ENCODE assay signal across 8 cellular contexts in the genomic region with DNA sequence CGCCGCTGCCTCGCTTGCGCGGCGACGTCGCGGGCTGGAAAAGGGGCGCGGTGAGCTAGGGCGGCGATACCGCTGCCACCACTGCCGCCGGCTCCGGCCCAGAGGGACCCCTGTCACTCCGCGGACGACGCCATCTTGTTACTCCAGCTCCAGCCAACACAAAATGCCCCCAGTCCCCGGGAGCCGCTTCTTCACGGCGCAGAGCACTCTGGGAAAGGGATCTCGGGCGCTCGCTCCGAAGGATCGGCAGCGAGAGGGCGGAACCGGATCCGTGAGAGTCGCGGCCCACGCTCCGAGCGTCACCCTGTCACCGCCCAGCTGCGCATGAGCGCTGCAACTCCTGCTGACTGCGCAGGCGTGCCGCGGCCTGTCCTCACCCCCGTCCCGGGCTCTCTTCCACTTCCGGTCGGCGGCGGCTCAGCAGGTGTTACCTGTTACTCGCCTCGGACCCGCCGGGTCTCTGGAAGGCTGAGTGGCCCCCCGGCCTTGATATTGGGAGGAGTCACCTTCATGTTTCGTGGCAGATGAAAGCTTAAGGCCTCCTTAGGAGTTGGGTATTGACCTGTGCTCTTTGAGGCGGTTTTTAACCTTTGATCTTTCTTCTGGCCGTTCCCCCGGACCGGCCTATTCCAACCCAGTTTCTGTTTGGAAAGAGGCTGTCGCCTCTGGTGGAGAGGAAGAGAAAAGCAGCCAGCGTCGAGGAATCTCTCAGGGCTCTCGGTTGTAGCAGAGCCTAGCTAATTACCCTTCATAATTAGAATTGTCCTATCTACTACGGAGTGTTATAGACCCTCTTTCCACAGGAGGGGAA. TPM values are rescaled to one million over a fixed set of nuclear protein-coding genes. Genes with fewer than 3 reads are reported as not detected.
DNase-seq lines count a peak whose midpoint lies in the region; ATAC-seq and TF ChIP-seq lines count a peak whose summit lies in the region.

Gene CSNK1A1 (minus strand): TSS at position 213 of the 811 bp plus-strand sequence. CDS start 475 bp downstream, outside the sequence.

- TF ChIP-seq EP300 in tibial nerve (IDR thresholded peaks at IDR 0.05), result peak; percentile 92 to 99

- H3K27ac Mint-ChIP-seq in activated naive CD8-positive, alpha-beta T cell treated with anti-CD3 and anti-CD28 coated beads, Interleukin-2, amount 50 U/mL, for 24 hours, result peak within 1 kb of the TSS; percentile 99

- H3K4me1 ChIP-seq in parathyroid adenoma (peaks cover 2% of the 10 kb centered on the region), tibial nerve (peaks cover 0 to 40% (median 26%) of the 10 kb centered on the region in 4 donors)

- H3K27me3 ChIP-seq in parathyroid adenoma (ENCODE audit: control insufficient read depth, insufficient read depth, low read length), result no peaks in the 10 kb centered on the region
- no peaks in the 10 kb centered on the region for H3K27me3 ChIP-seq in tibial nerve

- ATAC-seq in HG02798 (IDR thresholded peaks at IDR 0.05; ENCODE audit: poor library complexity, unreplicated experiment) (peak; percentile 94), Right ventricle myocardium superior (ENCODE audit: poor library complexity) (peak; percentile 97)
- peak; percentile 91 for ATAC-seq in activated naive CD8-positive, alpha-beta T cell treated with anti-CD3 and anti-CD28 coated beads, Interleukin-2, amount 50 U/mL, for 24 hours

- H3K27me3 Mint-ChIP-seq in activated naive CD8-positive, alpha-beta T cell treated with anti-CD3 and anti-CD28 coated beads, Interleukin-2, amount 50 U/mL, for 24 hours, result no peaks in the 10 kb centered on the region

- 0 to 1% methylated on average over 49 to 51 of the region's 67 CpGs for WGBS in tibial nerve, 2 donors

- intact Hi-C loops in Right ventricle myocardium superior (cut with DNase I), result loop anchor here (2.0 kb wide), 1 partner anchor 109 kb away; no protein-coding TSS in a partner anchor

- peak; percentile 76 to 92 for TF ChIP-seq POLR2A in tibial nerve (IDR thresholded peaks at IDR 0.05)

- H3K4me3 ChIP-seq in GM12875 (ENCODE audit: low read depth, low read length) (peak within 1 kb of the TSS; percentile 98), parathyroid adenoma (ENCODE audit: low read depth, low read length) (peak within 1 kb of the TSS; percentile 95), tibial nerve (peak within 1 kb of the TSS; percentile 77 to 97 (median 79))

- DNase-seq in NCI-H1417 treated with DMSO at 0.1 percent for 48 hours (lab: John Stamatoyannopoulos, UW), result peak; percentile 73
- DNase-seq in SW480 (ENCODE audit: low spot score), result peak; percentile 99
- DNase-seq in activated naive CD8-positive, alpha-beta T cell treated with anti-CD3 and anti-CD28 coated beads, Interleukin-2, amount 50 U/mL, for 24 hours, result peak; percentile 100
- DNase-seq in Right ventricle myocardium superior, result peak; percentile 99
- peak; percentile 93 to 95 for DNase-seq in tibial nerve (ENCODE audit: low spot score in 2 of 2)

- H3K36me3 Mint-ChIP-seq in activated naive CD8-positive, alpha-beta T cell treated with anti-CD3 and anti-CD28 coated beads, Interleukin-2, amount 50 U/mL, for 24 hours (ENCODE audit: low read depth), result peaks cover 38% of the 10 kb centered on the region

- H3K9me3 ChIP-seq in parathyroid adenoma (ENCODE audit: control insufficient read depth, low read length) (no peaks in the 10 kb centered on the region), tibial nerve (no peaks in the 10 kb centered on the region)

- H3K4me3 Mint-ChIP-seq in activated naive CD8-positive, alpha-beta T cell treated with anti-CD3 and anti-CD28 coated beads, Interleukin-2, amount 50 U/mL, for 24 hours, result peak within 1 kb of the TSS; percentile 99

- H3K79me2 ChIP-seq in parathyroid adenoma, result peaks cover 38% of the 10 kb centered on the region

- peak within 1 kb of the TSS; percentile 100 for H3K4me2 ChIP-seq in parathyroid adenoma (ENCODE audit: low read length)

- peak within 1 kb of the TSS; percentile 72 for H2AFZ ChIP-seq in parathyroid adenoma

- peaks cover 40% of the 10 kb centered on the region for H3K4me1 Mint-ChIP-seq in activated naive CD8-positive, alpha-beta T cell treated with anti-CD3 and anti-CD28 coated beads, Interleukin-2, amount 50 U/mL, for 24 hours

- TF ChIP-seq CTCF in GM12875 (IDR thresholded peaks at IDR 0.05; ENCODE audit: borderline replicate concordance, insufficient read depth, low read depth, low read length) (peak; percentile 75), parathyroid adenoma (IDR thresholded peaks at IDR 0.05) (peak; percentile 80), tibial nerve (IDR thresholded peaks at IDR 0.05) (peak; percentile 72 to 91 (median 90))

- H3K9me3 Mint-ChIP-seq in activated naive CD8-positive, alpha-beta T cell treated with anti-CD3 and anti-CD28 coated beads, Interleukin-2, amount 50 U/mL, for 24 hours, result no peaks in the 10 kb centered on the region

- H3K9ac ChIP-seq in parathyroid adenoma, result peak within 1 kb of the TSS; percentile 99

- no peaks in the 10 kb centered on the region for H3K36me3 ChIP-seq in parathyroid adenoma (ENCODE audit: control insufficient read depth, insufficient read depth, low read length)
- H3K36me3 ChIP-seq in tibial nerve, result peaks cover 0 to 9% (median 0%) of the 10 kb centered on the region in 3 donors

- peak within 1 kb of the TSS; percentile 99 for H3K27ac ChIP-seq in parathyroid adenoma
- H3K27ac ChIP-seq in tibial nerve, result peak within 1 kb of the TSS; percentile 94 to 100 (median 98)

RNA-seq across cellular contexts. Expression of gene CSNK1A1, which starts in this region (rescaled TPM):
- total RNA-seq in Right ventricle myocardium superior (191 TPM), tibial nerve (100 to 1,000 TPM; 146 to 200 (median 166) TPM)

Comparison
In these comparisons a context has a peak if more than half of its experiments do, and no peak if none do; other contexts are left out.
1. Peak in every context shown above with its lines: DNase-seq, ATAC-seq, H3K4me3 ChIP-seq and H3K27ac ChIP-seq.